In genomic region chr15:101615986-101616848, GRCh38 we compare ENCODE assay signal across 9 cellular contexts. TPM values are rescaled to one million over a fixed set of nuclear protein-coding genes. Genes with fewer than 3 reads are reported as not detected.
DNase-seq lines count a peak whose midpoint lies in the region; ATAC-seq and TF ChIP-seq lines count a peak whose summit lies in the region.
"Had no signal": no experiment of that assay in that cellular context is flagged by ENCODE, and none has a peak within 500 bp of the region (broad histone marks: within the 10 kb centered on the region; RNA-seq: fewer than 3 reads in every experiment).

No MANE protein-coding gene starts in this region.

- BruUV-seq in Calu3 (replicated peaks; lab: Mats Ljungman, UMichigan), result no TSS peak

- peak overlapping the region; percentile 71 for H2AFZ ChIP-seq in neural progenitor cell (replicated peaks)

- peak; percentile 58 for DNase-seq in Calu3
- DNase-seq in NCI-H2227 treated with DMSO at 0.1 percent for 48 hours (lab: John Stamatoyannopoulos, UW), result peak; percentile 2
- DNase-seq in fibroblast of gingiva (ENCODE audit: low read depth), result peak; percentile 34
- DNase-seq in neural progenitor cell (ENCODE audit: low spot score), result peak; percentile 83
- DNase-seq in activated CD4-positive, CD25-positive, alpha-beta regulatory T cell (lab: John Stamatoyannopoulos, UW), result no peak
- no peak for DNase-seq in medulla oblongata (ENCODE audit: extremely low spot score)
- no peak for DNase-seq in cerebellar cortex (ENCODE audit: low spot score)
- DNase-seq: activated naive CD8-positive, alpha-beta T cell treated with anti-CD3 and anti-CD28 coated beads, Interleukin-2, amount 10 ng/mL, durations not matched to agents 7 days and 5 days had no signal

- H3K4me3 Mint-ChIP-seq in Calu3 (ENCODE audit: low read depth, unreplicated experiment), result peak overlapping the region; percentile 59
- H3K4me3 Mint-ChIP-seq in neural progenitor cell, result peak overlapping the region; percentile 67
- H3K4me3 Mint-ChIP-seq: activated naive CD8-positive, alpha-beta T cell treated with anti-CD3 and anti-CD28 coated beads, Interleukin-2, amount 10 ng/mL, durations not matched to agents 7 days and 5 days had no signal

- H3K4me3 ChIP-seq in neural progenitor cell, result no peak overlapping the region

- H3K79me2 ChIP-seq in neural progenitor cell (ENCODE audit: low read depth), result no peaks in the 10 kb centered on the region

- H3K4me1 Mint-ChIP-seq in Calu3 (ENCODE audit: low read depth, unreplicated experiment) (peaks cover 26% of the 10 kb centered on the region), neural progenitor cell (peaks cover 64% of the 10 kb centered on the region)

- intact Hi-C loops in Calu3 (cut with micrococcal nuclease; ENCODE audit: unreplicated experiment), result no loop called here

- H3K36me3 ChIP-seq in neural progenitor cell, result no peaks in the 10 kb centered on the region

- H3K9ac ChIP-seq in neural progenitor cell, result no peak overlapping the region

- TF ChIP-seq CTCF in Calu3 (IDR thresholded peaks at IDR 0.05; ENCODE audit: unreplicated experiment) (no peak), neural progenitor cell (IDR thresholded peaks at IDR 0.05) (no peak)

- no peaks in the 10 kb centered on the region for H3F3A ChIP-seq in neural progenitor cell (ENCODE audit: low read depth)

- peak overlapping the region; percentile 53 for H3K4me2 ChIP-seq in neural progenitor cell

- H3K36me3 Mint-ChIP-seq in Calu3 (ENCODE audit: insufficient read depth, unreplicated experiment), result peaks cover 5% of the 10 kb centered on the region
- H3K36me3 Mint-ChIP-seq in neural progenitor cell, result no peaks in the 10 kb centered on the region
- H3K36me3 Mint-ChIP-seq: activated naive CD8-positive, alpha-beta T cell treated with anti-CD3 and anti-CD28 coated beads, Interleukin-2, amount 10 ng/mL, durations not matched to agents 7 days and 5 days had no signal

- CTCF ChIA-PET in Calu3 (lab: Charles Lee), result interaction anchor here (1.0 kb wide), 2 partner anchors 9 to 18 kb away, joined by 3 read pairs; no protein-coding TSS in a partner anchor

- peaks cover 24% of the 10 kb centered on the region for H3K4me1 ChIP-seq in neural progenitor cell

- no peak for ATAC-seq in HG02885 (IDR thresholded peaks at IDR 0.05; ENCODE audit: poor library complexity, unreplicated experiment)

- H3K27ac Mint-ChIP-seq in Calu3 (ENCODE audit: unreplicated experiment), result no peak overlapping the region
- H3K27ac Mint-ChIP-seq in neural progenitor cell, result peak overlapping the region; percentile 10
- H3K27ac Mint-ChIP-seq: activated naive CD8-positive, alpha-beta T cell treated with anti-CD3 and anti-CD28 coated beads, Interleukin-2, amount 10 ng/mL, durations not matched to agents 7 days and 5 days had no signal

- no peaks in the 10 kb centered on the region for H3K9me3 ChIP-seq in neural progenitor cell (ENCODE audit: low read depth)

- peaks cover 62% of the 10 kb centered on the region for H3K27me3 Mint-ChIP-seq in Calu3 (ENCODE audit: unreplicated experiment)
- peaks cover 8% of the 10 kb centered on the region for H3K27me3 Mint-ChIP-seq in neural progenitor cell (ENCODE audit: insufficient read depth, low read depth)
- H3K27me3 Mint-ChIP-seq: activated naive CD8-positive, alpha-beta T cell treated with anti-CD3 and anti-CD28 coated beads, Interleukin-2, amount 10 ng/mL, durations not matched to agents 7 days and 5 days had no signal

- H3K9me3 Mint-ChIP-seq in Calu3 (ENCODE audit: low read depth, unreplicated experiment), result no peaks in the 10 kb centered on the region
- H3K9me3 Mint-ChIP-seq in neural progenitor cell, result no peaks in the 10 kb centered on the region
- H3K9me3 Mint-ChIP-seq: activated naive CD8-positive, alpha-beta T cell treated with anti-CD3 and anti-CD28 coated beads, Interleukin-2, amount 10 ng/mL, durations not matched to agents 7 days and 5 days had no signal

- no peaks in the 10 kb centered on the region for H4K20me1 ChIP-seq in neural progenitor cell (ENCODE audit: low read depth)

- no peaks in the 10 kb centered on the region for H3K27me3 ChIP-seq in neural progenitor cell

- no peak overlapping the region for H3K27ac ChIP-seq in neural progenitor cell

RNA-seq across cellular contexts. Expression of gene TM2D3, which starts 36.0 kb away (rescaled TPM):
- total RNA-seq in Calu3 (2022) (44.1 and 48.8 TPM in 2 replicates), neural progenitor cell (ENCODE audit: low replicate concordance) (41.6 and 58.4 TPM in 2 replicates)

Comparison
In these comparisons a context has a peak if more than half of its experiments do, and no peak if none do; other contexts are left out.
1. DNase-seq: peak in Calu3 (single experiment), NCI-H2227 treated with DMSO at 0.1 percent for 48 hours (single experiment), fibroblast of gingiva (single experiment) and neural progenitor cell (single experiment); none in activated CD4-positive, CD25-positive, alpha-beta regulatory T cell (0 of 4), medulla oblongata (single experiment) and cerebellar cortex (single experiment).